In the genomic region with DNA sequence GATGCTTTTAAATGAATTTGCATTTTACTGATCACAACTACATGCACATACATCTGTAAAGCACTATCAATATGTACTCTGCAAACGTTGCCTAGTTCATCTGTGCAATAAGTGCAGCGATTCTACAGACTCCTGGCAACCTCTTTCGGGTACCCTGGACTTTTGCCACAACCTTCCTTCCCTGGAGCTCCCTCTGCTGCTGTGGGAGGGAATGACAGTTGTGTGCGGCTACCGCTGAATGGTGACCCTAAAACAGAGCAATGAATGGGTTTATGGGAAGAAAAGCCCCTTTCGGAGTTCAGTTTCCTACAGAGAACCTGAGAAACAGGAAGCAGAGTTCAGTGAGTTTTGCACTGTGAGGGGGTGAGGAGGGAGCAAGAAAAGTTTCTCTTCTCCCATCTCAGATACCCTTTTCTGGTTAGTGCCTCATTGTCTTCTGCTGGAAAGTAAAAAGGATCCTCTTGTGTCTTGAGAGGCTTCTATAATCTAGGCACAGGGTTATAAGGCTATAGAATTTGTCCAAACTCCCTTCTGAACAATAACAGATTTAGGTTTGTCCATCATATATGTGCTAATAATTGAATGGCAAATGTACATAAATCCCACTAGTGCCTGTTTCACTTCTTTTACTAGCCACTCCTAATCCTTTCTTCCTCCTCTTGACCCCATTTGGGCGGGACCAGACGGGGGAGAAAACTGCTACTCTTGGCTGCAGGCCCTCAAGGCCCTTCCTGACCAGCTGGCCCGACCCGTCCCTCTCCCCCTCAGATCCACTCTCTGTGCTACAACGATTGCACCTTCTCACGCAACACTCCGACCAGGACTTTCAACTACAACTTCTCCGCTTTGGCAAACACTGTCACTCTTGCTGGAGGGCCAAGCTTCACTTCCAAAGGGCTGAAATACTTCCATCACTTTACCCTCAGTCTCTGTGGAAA, we compare ENCODE assay signal across 8 cellular contexts. TPM values are rescaled to one million over a fixed set of nuclear protein-coding genes. Genes with fewer than 3 reads are reported as not detected.
DNase-seq lines count a peak whose midpoint lies in the region; ATAC-seq, FAIRE-seq and TF ChIP-seq lines count a peak whose summit lies in the region.

No MANE protein-coding gene starts in this region.

- H3K9ac ChIP-seq in endodermal cell (ENCODE audit: extremely low read depth, low read length, poor library complexity, severe bottlenecking), result no peak overlapping the region

- no peak overlapping the region for H3K27ac Mint-ChIP-seq in endodermal cell

- H3K27me3 ChIP-seq in endodermal cell (ENCODE audit: control insufficient read depth, insufficient read depth, low read length, poor library complexity, severe bottlenecking) (no peaks in the 10 kb centered on the region), pancreas (no peaks in the 10 kb centered on the region)

- H3K4me3 Mint-ChIP-seq in endodermal cell, result no peak overlapping the region

- H3K36me3 Mint-ChIP-seq in endodermal cell (ENCODE audit: low read depth), result no peaks in the 10 kb centered on the region

- TF ChIP-seq CTCF in GM13977 (IDR thresholded peaks at IDR 0.05; ENCODE audit: extremely low read depth, insufficient read depth, missing control alignments) (peak; percentile 82), endodermal cell (conservative IDR thresholded peaks at IDR 0.05) (peak; percentile 87), pancreas (IDR thresholded peaks at IDR 0.05) (peak; percentile 25 to 64 (median 52))

- H3K4me3 ChIP-seq in endodermal cell (ENCODE audit: low read length) (no peak overlapping the region), pancreas (no peak overlapping the region)

- H3K4me1 Mint-ChIP-seq in endodermal cell, result peaks cover 13% of the 10 kb centered on the region

- H3K4me1 ChIP-seq in endodermal cell (ENCODE audit: control insufficient read depth, insufficient read depth, low read length) (no peaks in the 10 kb centered on the region), pancreas (peaks cover 0 to 15% (median 7%) of the 10 kb centered on the region in 3 donors)

- intact Hi-C loops in pancreas (cut with DNase I), result loop anchor here in 2 of 3 donors (5.0 to 10.0 kb wide), 2 partner anchors 89 to 97 kb away; no protein-coding TSS in a partner anchor

- WGBS in endodermal cell (ENCODE audit: insufficient coverage in 1 of 2, insufficient read length in 1 of 2), 2 experiments, result 67 to 70% methylated on average over 9 to 14 of the region's 14 CpGs
- 33 to 40% methylated on average over 14 of the region's 14 CpGs for WGBS in pancreas, 2 donors

- no peaks in the 10 kb centered on the region for H3K9me3 Mint-ChIP-seq in endodermal cell

- in situ Hi-C loops in GM13977 (cut with MboI; ENCODE audit: low pct_unique_long_range_greater_than_20kb, low sequenced_read_pairs, unreplicated experiment), result no loop called here

- DNase-seq in AG08396 (ENCODE audit: low spot score), result peak; percentile 23
- DNase-seq in GM13977 (ENCODE audit: low spot score), result peak; percentile 76
- peak; percentile 64 for DNase-seq in NCI-H1694 treated with DMSO at 0.1 percent for 48 hours (lab: John Stamatoyannopoulos, UW)
- peak; percentile 76 for DNase-seq in activated CD4-positive, alpha-beta T cell treated with anti-CD3 and anti-CD28 coated beads for 48 hours
- peak; percentile 88 for DNase-seq in endodermal cell
- DNase-seq in pancreas, result peak in 4 of 6 donors; percentile 41 to 75 (median 54)
- no peak for DNase-seq in GOT3 (lab: John Stamatoyannopoulos, UW)
- no peak for DNase-seq in HTR-8/SVneo (ENCODE audit: insufficient read length, low spot score)

- H3K9me3 ChIP-seq in endodermal cell (ENCODE audit: control insufficient read depth, low read length) (no peaks in the 10 kb centered on the region), pancreas (no peaks in the 10 kb centered on the region)

- FAIRE-seq in pancreas (lab: Jason Lieb, UNC) (no peak), HTR-8/SVneo (lab: Jason Lieb, UNC) (no peak)

- H3K27me3 Mint-ChIP-seq in endodermal cell (ENCODE audit: insufficient read depth), result peaks cover 3% of the 10 kb centered on the region

- H3K36me3 ChIP-seq in endodermal cell (ENCODE audit: control insufficient read depth, insufficient read depth, low read length) (no peaks in the 10 kb centered on the region), pancreas (peaks cover 0 to 24% (median 0%) of the 10 kb centered on the region in 3 donors)

- ATAC-seq in pancreas, result peak; percentile 51 to 83 (median 74)

- H3K27ac ChIP-seq in endodermal cell (ENCODE audit: low read depth, low read length) (no peak overlapping the region), pancreas (no peak overlapping the region)

RNA-seq across cellular contexts. Expression of a gene that starts 19.8 kb away (rescaled TPM):
- 100 to 1,000 TPM; 100 to 101 TPM for total RNA-seq in endodermal cell
- polyA plus RNA-seq in endodermal cell (2013, experiment 1 of 2), result 159 TPM
- 128 TPM for polyA plus RNA-seq in endodermal cell (2013, experiment 2 of 2)
- 100 to 1,000 TPM in 4 of 6 donors, 10 to 100 TPM in 2; 82.7 to 270 (median 115) TPM for total RNA-seq in pancreas
- polyA plus RNA-seq in pancreas, result 100 to 1,000 TPM in 1 of 2 donors, 10 to 100 TPM in 1; 50.5 to 125 TPM

RNA-seq across cellular contexts. Expression of a gene that starts 55.4 kb away (rescaled TPM):
- 10 to 100 TPM; 16.1 to 20.2 TPM for total RNA-seq in endodermal cell
- 72.5 TPM for polyA plus RNA-seq in endodermal cell (2013, experiment 1 of 2)
- 63.1 TPM for polyA plus RNA-seq in endodermal cell (2013, experiment 2 of 2)
- 1 to 10 TPM; 4.0 to 8.5 (median 4.7) TPM for total RNA-seq in pancreas
- 1 to 10 TPM; 5.6 to 6.8 TPM for polyA plus RNA-seq in pancreas

Comparison
In these comparisons a context has a peak if more than half of its experiments do, and no peak if none do; other contexts are left out.
1. DNase-seq: peak in AG08396 (single experiment), GM13977 (single experiment), NCI-H1694 treated with DMSO at 0.1 percent for 48 hours (single experiment), activated CD4-positive, alpha-beta T cell treated with anti-CD3 and anti-CD28 coated beads for 48 hours (single experiment), endodermal cell (single experiment) and pancreas (4 of 6); none in GOT3 (single experiment) and HTR-8/SVneo (single experiment).
2. Peak in every context shown above with its lines, with median percentiles within 50 percentile points of each other: CTCF ChIP-seq.